Comparison of ENCODE assay signal across 8 cellular contexts in the genomic region with DNA sequence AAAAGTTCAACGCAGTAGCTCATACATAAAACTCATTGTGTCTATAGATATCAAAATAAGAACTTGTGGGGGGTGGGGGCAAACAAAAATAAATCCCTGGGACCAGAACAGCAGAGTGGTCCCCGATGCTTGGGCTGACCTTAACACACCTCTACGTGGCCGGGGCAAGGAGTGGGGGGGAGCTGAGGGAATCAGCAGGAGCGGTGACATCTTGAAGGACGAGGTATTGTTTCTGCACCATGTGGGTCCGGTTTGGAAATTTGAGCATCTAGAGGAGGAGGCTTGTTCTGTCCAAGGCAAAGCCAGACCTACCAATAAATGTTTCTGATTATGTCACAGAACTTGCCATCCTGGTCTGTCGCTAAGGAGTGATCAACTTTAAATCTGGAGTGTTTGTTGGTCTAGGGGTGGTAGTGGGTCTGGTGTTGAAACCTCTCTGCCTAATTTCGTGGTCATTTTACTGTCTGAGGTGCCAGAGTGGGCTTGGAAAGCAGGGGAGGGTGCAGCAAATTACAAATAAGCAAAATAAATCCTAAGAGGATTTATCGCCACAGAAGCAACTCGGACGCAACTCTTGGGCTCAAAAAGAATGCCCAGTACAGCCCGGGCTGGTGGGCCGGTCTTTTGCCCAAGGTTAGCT. TPM values are rescaled to one million over a fixed set of nuclear protein-coding genes. Genes with fewer than 3 reads are reported as not detected.
DNase-seq lines count a peak whose midpoint lies in the region; ATAC-seq and TF ChIP-seq lines count a peak whose summit lies in the region.

No MANE protein-coding gene starts in this region.

- H3K4me1 Mint-ChIP-seq in naive thymus-derived CD8-positive, alpha-beta T cell = peaks cover 15 to 38% (median 31%) of the 10 kb centered on the region in 4 donors

- POLR2A ChIA-PET in BJ (lab: Charles Lee) = no interaction called here
- POLR2A ChIA-PET in naive thymus-derived CD8-positive, alpha-beta T cell (lab: Charles Lee) = interaction anchor here (0.9 kb wide), 1 partner anchor 159 kb away, joined by 3 read pairs; no protein-coding TSS in a partner anchor

- no peaks in the 10 kb centered on the region for H3K36me3 ChIP-seq in BJ (ENCODE audit: control insufficient read depth, insufficient read depth, low read length)
- no peaks in the 10 kb centered on the region for H3K36me3 ChIP-seq in MG63

- no peak for DNase-seq in BJ (ENCODE audit: low read depth)
- no peak for DNase-seq in MG63
- DNase-seq in coronary artery (ENCODE audit: low spot score) = no peak
- no peak for DNase-seq in naive thymus-derived CD8-positive, alpha-beta T cell
- DNase-seq in NCI-H2196 (lab: John Stamatoyannopoulos, UW; ENCODE audit: unreplicated experiment) = no peak
- no peak for DNase-seq in 8988T

- peaks cover 0 to 2% (median 0%) of the 10 kb centered on the region in 9 donors for H3K9me3 Mint-ChIP-seq in naive thymus-derived CD8-positive, alpha-beta T cell

- H3K4me3 Mint-ChIP-seq in naive thymus-derived CD8-positive, alpha-beta T cell = peak overlapping the region; percentile 71 to 90 (median 84)

- no peak for ATAC-seq in naive thymus-derived CD8-positive, alpha-beta T cell
- ATAC-seq in HG03108 (IDR thresholded peaks at IDR 0.05; ENCODE audit: unreplicated experiment) = no peak
- no peak for ATAC-seq in HG03280 (IDR thresholded peaks at IDR 0.05; ENCODE audit: unreplicated experiment)

- peak overlapping the region; percentile 95 to 99 for H3K27ac ChIP-seq in coronary artery

- H3K27me3 ChIP-seq in BJ (ENCODE audit: control insufficient read depth, insufficient read depth, low read length) (peaks cover 4% of the 10 kb centered on the region), MG63 (peaks cover 10% of the 10 kb centered on the region; the same call in 1 of the 2 replicates)

- H3K4me3 ChIP-seq in BJ (ENCODE audit: low read depth, low read length) = peak overlapping the region; percentile 89
- peak overlapping the region; percentile 91 for H3K4me3 ChIP-seq in MG63
- peak overlapping the region; percentile 81 for H3K4me3 ChIP-seq in coronary artery

- no peaks in the 10 kb centered on the region for H3K36me3 Mint-ChIP-seq in naive thymus-derived CD8-positive, alpha-beta T cell

- H3K27ac Mint-ChIP-seq in naive thymus-derived CD8-positive, alpha-beta T cell = peak overlapping the region; percentile 33 to 89 (median 74)

- CTCF ChIA-PET in BJ (lab: Yijun Ruan, JAX) = no interaction called here

- H3K27me3 Mint-ChIP-seq in naive thymus-derived CD8-positive, alpha-beta T cell = peaks cover 0 to 21% (median 0%) of the 10 kb centered on the region in 5 donors

- TF ChIP-seq CTCF in BJ (IDR thresholded peaks at IDR 0.05; ENCODE audit: insufficient read depth, low read depth, low read length) (no peak), coronary artery (IDR thresholded peaks at IDR 0.05) (no peak)

- no peaks in the 10 kb centered on the region for H3K9me3 ChIP-seq in MG63

RNA-seq across cellular contexts. Expression of a gene that starts 0.8 kb away (rescaled TPM):
- 19.6 and 28.3 TPM in 2 replicates for polyA plus RNA-seq in BJ (2011; rRNA removed)
- 24.1 and 34.4 TPM in 2 replicates for polyA minus RNA-seq in BJ (2011; rRNA and poly(A)+ RNA removed)
- total RNA-seq in MG63 (2014; rRNA removed; shearing (Covaris generic); ENCODE audit: low replicate concordance) = 13.8 and 14.5 TPM in 2 replicates
- total RNA-seq in naive thymus-derived CD8-positive, alpha-beta T cell = 10 to 100 TPM; 19.8 to 24.7 TPM
- 1 to 10 TPM in 1 of 3 donors, under 1 TPM in 2; 0.54 to 1.6 (median 0.74) TPM for polyA plus RNA-seq in naive thymus-derived CD8-positive, alpha-beta T cell
